In the genomic region with DNA sequence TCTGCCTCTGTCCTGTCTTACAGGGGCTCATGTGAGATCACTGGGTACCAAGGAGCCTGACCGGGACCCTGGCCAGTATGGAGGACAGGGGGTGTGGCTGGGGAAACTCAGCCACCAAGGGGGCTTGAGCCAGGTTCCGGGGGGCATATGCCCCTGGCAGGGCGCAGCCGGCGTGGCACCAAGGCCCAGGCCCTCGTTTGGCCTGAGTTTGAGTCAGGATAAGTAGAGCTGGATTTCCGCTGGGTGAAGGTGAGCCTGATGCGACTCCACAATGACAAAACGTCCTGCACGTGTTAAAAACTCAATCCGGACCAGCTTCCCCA, we compare ENCODE assay signal across 8 cellular contexts. TPM values are rescaled to one million over a fixed set of nuclear protein-coding genes. Genes with fewer than 3 reads are reported as not detected.
A peak's percentile ranks its signal among the peaks of the same experiment; 100 is the strongest.
DNase-seq lines count a peak whose midpoint lies in the region; ATAC-seq and TF ChIP-seq lines count a peak whose summit lies in the region.

No MANE protein-coding gene starts in this region.

- H3K4me2 ChIP-seq in neural cell (ENCODE audit: low read length) = peak overlapping the region; percentile 41

- TF ChIP-seq RAD21 in neural cell (conservative IDR thresholded peaks at IDR 0.05) = no peak

- TF ChIP-seq EP300 in neural cell (conservative IDR thresholded peaks at IDR 0.05; ENCODE audit: poor library complexity, severe bottlenecking) = no peak

- H3F3A ChIP-seq in neural cell (ENCODE audit: insufficient read depth, low read length, poor library complexity, severe bottlenecking) = no peaks in the 10 kb centered on the region

- peak overlapping the region; percentile 87 for H3K27ac ChIP-seq in caudate nucleus (ENCODE audit: low read depth, low read length)
- peak overlapping the region; percentile 37 for H3K27ac ChIP-seq in neural cell (ENCODE audit: low read length)

- ATAC-seq in GM19324 (IDR thresholded peaks at IDR 0.05; ENCODE audit: low FRiP score, unreplicated experiment) (peak; percentile 3), HG03520 (IDR thresholded peaks at IDR 0.05; ENCODE audit: unreplicated experiment) (peak; percentile 2)

- DNase-seq in caudate nucleus (lab: John Stamatoyannopoulos, UW) (no peak), DMS 273 treated with DMSO at 0.1 percent for 48 hours (lab: John Stamatoyannopoulos, UW) (no peak), HCEC 1CT (no peak), GDM1 (lab: John Stamatoyannopoulos, UW) (no peak), SHP77 (lab: John Stamatoyannopoulos, UW) (no peak)

- no peaks in the 10 kb centered on the region for H3K9me3 ChIP-seq in neural cell (ENCODE audit: low read length)

- H3K4me3 ChIP-seq in neural cell (ENCODE audit: low read length) = peak overlapping the region; percentile 83

- H4K20me1 ChIP-seq in neural cell (ENCODE audit: insufficient read depth) = no peaks in the 10 kb centered on the region

- no peaks in the 10 kb centered on the region for H3K36me3 ChIP-seq in neural cell (ENCODE audit: insufficient read depth, low read length)

- H3K27me3 ChIP-seq in neural cell (ENCODE audit: insufficient read depth, low read depth, low read length) = no peaks in the 10 kb centered on the region

- H3K79me2 ChIP-seq in neural cell (replicated peaks; ENCODE audit: insufficient read depth, low read length) = peaks cover 9% of the 10 kb centered on the region

- H3K9me2 ChIP-seq in neural cell (ENCODE audit: insufficient read depth, low read length) = no peaks in the 10 kb centered on the region

- H2AFZ ChIP-seq in neural cell (ENCODE audit: low read depth, low read length) = peak overlapping the region; percentile 73

- H3K9ac ChIP-seq in neural cell (ENCODE audit: low read length) = peak overlapping the region; percentile 78

- TF ChIP-seq CTCF in neural cell (IDR thresholded peaks at IDR 0.05; ENCODE audit: poor library complexity, severe bottlenecking) = no peak

TF ChIP-seq in neural cell, 6 proteins besides CTCF, POLR2A, EP300 and RAD21:
- no peak for TF ChIP-seq TAF1 (IDR thresholded peaks at IDR 0.05; ENCODE audit: low read depth)
- no peak for TF ChIP-seq REST (IDR thresholded peaks at IDR 0.05; ENCODE audit: borderline replicate concordance)
- TF ChIP-seq SMC3 (conservative IDR thresholded peaks at IDR 0.05; ENCODE audit: poor library complexity) = no peak
- TF ChIP-seq MXI1 (conservative IDR thresholded peaks at IDR 0.05; ENCODE audit: poor library complexity, severe bottlenecking) = no peak
- no peak for TF ChIP-seq POLR2AphosphoS5 (IDR thresholded peaks at IDR 0.05)
- no peak for TF ChIP-seq EZH2 (IDR thresholded peaks at IDR 0.05; ENCODE audit: borderline replicate concordance, insufficient read depth, low read length, poor library complexity, severe bottlenecking)
TF ChIP-seq in neural cell: peak in this region for 0.

RNA-seq across cellular contexts. Expression of gene TSPAN17, which starts 0.6 kb away (rescaled TPM):
- polyA plus RNA-seq in neural cell = 66.1 and 66.4 TPM in 2 replicates
- polyA minus RNA-seq in neural cell = 48.5 and 48.7 TPM in 2 replicates

RNA-seq across cellular contexts. Expression of gene EIF4E1B, which starts 16.2 kb away (rescaled TPM):
- polyA plus RNA-seq in neural cell = 0.82 TPM in 1 of 2 replicates, not detected in the other
- polyA minus RNA-seq in neural cell = 1.5 TPM in 1 of 2 replicates, not detected in the other

RNA-seq across cellular contexts. Expression of gene SNCB, which starts 16.3 kb away (rescaled TPM):
- 10.1 and 12.5 TPM in 2 replicates for polyA plus RNA-seq in neural cell
- polyA minus RNA-seq in neural cell = 7.3 and 8.1 TPM in 2 replicates

RNA-seq across cellular contexts. Expression of gene GPRIN1, which starts 36.7 kb away (rescaled TPM):
- polyA plus RNA-seq in neural cell = 32.3 and 42.8 TPM in 2 replicates
- 87.6 and 94.2 TPM in 2 replicates for polyA minus RNA-seq in neural cell
